Comparison of ENCODE assay signal across 6 cellular contexts in the genomic region with DNA sequence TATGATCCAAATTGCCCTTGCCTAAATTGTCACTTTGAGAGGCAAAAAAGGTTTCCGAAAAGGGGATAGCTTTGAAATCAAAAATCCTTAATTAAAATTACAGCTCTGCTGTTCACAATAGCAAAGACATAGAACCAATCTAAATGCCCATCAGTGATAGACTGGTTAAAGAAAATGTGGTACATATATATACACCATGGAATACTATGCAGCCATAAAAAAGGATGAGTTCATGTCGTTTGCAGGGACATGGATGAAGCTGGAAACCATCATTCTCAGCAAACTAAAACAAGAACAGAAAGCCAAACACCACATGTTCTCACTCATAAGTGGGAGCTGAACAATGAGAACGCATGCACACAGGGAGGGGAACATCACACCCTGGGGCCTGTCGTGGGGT. TPM values are rescaled to one million over a fixed set of nuclear protein-coding genes. Genes with fewer than 3 reads are reported as not detected.
"Had no signal": no experiment of that assay in that cellular context is flagged by ENCODE, and none has a peak within 500 bp of the region (broad histone marks: within the 10 kb centered on the region; RNA-seq: fewer than 3 reads in every experiment).

No MANE protein-coding gene starts in this region.

RNA-seq across cellular contexts. Expression of a gene that starts 1.9 kb away (rescaled TPM):
- total RNA-seq: naive thymus-derived CD4-positive, alpha-beta T cell; naive thymus-derived CD8-positive, alpha-beta T cell; natural killer cell; natural killer cell treated with Interleukin-12 subunit alpha and Interleukin-12 subunit beta and Interleukin-15 and Interleukin-18, amount 100 ng/mL, for 72 hours; pulmonary artery endothelial cell; right atrium auricular region had no signal
